9 cellular contexts compared by ENCODE assay signal in genomic region chr11:15931497-15931896, GRCh38.
"Had no signal": no experiment of that assay in that cellular context is flagged by ENCODE, and none has a peak within 500 bp of the region (broad histone marks: within the 10 kb centered on the region; RNA-seq: fewer than 3 reads in every experiment).

No MANE protein-coding gene starts in this region.

- ATAC-seq: GM23338, HCT116 had no signal

- H3K4me1 ChIP-seq: HAP-1 had no signal

- H3K4me2 ChIP-seq: GM23338 had no signal

- H2AFZ ChIP-seq: GM23248, GM23338 had no signal

- H3K36me3 ChIP-seq: HAP-1 had no signal

- H3K4me3 ChIP-seq: GM23248, GM23338, HAP-1 had no signal

- DNase-seq: GM23248, GOT3, H7, H9, HCEC 1CT, HFFc6 had no signal

- H3K9ac ChIP-seq: GM23248 had no signal

- H3K27ac ChIP-seq: GM23248 had no signal
